8 cellular contexts compared by ENCODE assay signal in genomic region chr2:196399736-196400691, GRCh38.
DNase-seq lines count a peak whose midpoint lies in the region; TF ChIP-seq lines count a peak whose summit lies in the region.
"Had no signal": no experiment of that assay in that cellular context is flagged by ENCODE, and none has a peak within 500 bp of the region (broad histone marks: within the 10 kb centered on the region; RNA-seq: fewer than 3 reads in every experiment).

No MANE protein-coding gene starts in this region.

- intact Hi-C loops in posterior cingulate gyrus (cut with DNase I): no loop called here

- H3K4me3 ChIP-seq in fibroblast of villous mesenchyme (ENCODE audit: low read depth, low read length): no peak overlapping the region

- TF ChIP-seq CTCF in fibroblast of villous mesenchyme (IDR thresholded peaks at IDR 0.05; ENCODE audit: insufficient read depth, low read depth, low read length): no peak

- DNase-seq in HS-27A (ENCODE audit: low read depth) (peak; percentile 57), SW 1271 (lab: John Stamatoyannopoulos, UW) (peak; percentile 36 to 77), fibroblast of villous mesenchyme (ENCODE audit: low read depth) (peak; percentile 95), smooth muscle cell of the brain vasculature (ENCODE audit: low read depth, low spot score) (peak; percentile 46), T-helper 9 cell (no peak), posterior cingulate gyrus (no peak)
- DNase-seq in activated naive CD4-positive, alpha-beta T cell treated with anti-CD3 and anti-CD28 coated beads, Interleukin-2, amount 50 U/mL, for 16 hours: no peak
- DNase-seq: NCI-H2029 had no signal

Comparison
In these comparisons a context has a peak if more than half of its experiments do, and no peak if none do; other contexts are left out.
1. DNase-seq: peak in HS-27A (single experiment), SW 1271 (2 of 2), fibroblast of villous mesenchyme (single experiment) and smooth muscle cell of the brain vasculature (single experiment); none in T-helper 9 cell (single experiment), posterior cingulate gyrus (0 of 10) and activated naive CD4-positive, alpha-beta T cell treated with anti-CD3 and anti-CD28 coated beads, Interleukin-2, amount 50 U/mL, for 16 hours (single experiment).